ENCODE assay signal across 1 cellular context in the genomic region with DNA sequence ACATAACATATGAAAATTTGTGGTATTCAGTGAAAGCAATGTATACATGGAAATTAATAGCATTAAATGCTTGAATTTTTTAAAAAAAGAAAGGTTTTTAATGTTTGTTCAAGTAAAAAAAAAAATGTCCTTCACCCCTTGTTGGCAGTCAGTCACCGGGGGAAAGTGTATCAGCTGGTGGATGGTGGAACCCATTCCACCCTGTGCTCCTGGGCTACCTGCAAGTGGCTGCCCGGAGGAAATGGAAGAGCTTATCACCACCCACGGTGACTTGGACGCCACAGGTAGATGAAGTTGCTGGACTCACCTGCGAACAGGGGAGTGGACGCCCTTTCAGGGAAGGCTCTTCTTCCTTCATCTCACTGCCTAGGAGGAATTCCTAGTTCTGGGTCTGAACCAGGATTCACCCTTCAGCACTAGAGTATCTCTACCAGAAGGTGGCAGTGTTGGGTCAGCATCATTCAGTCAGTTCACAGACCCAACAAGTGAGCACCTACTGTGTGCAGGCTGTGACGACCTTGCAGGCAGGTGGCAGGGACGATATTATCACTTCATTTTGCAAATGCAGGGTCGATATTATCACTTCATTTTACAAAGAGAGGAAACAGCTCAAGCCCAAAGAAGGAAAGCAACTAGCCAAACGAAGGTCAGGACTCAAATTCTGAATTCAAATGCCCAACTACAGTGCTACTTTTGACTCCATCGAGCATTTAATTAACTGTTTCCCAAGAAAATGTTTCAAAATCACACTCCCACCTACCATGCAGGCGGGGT.
TF ChIP-seq lines count a peak whose summit lies in the region.

No MANE protein-coding gene starts in this region.

TF ChIP-seq in K562, 482 proteins besides CTCF, POLR2A, EP300 and RAD21 (continued from another document):
- TF ChIP-seq STAG1 (CRISPR knock-in tag; IDR thresholded peaks at IDR 0.05; ENCODE audit: borderline replicate concordance) (peak; percentile 66; the same call in 1 of the 2 replicates), FOXK2 (conservative IDR thresholded peaks at IDR 0.05 in 1 of 2, IDR thresholded peaks at IDR 0.05 in 1 of 2; ENCODE audit: low read depth in 2 of 2) (no peak), HMGXB4 (CRISPR knock-in tag; IDR thresholded peaks at IDR 0.05) (no peak), ZNF239 (CRISPR knock-in tag; IDR thresholded peaks at IDR 0.05) (no peak), NCOA6 (IDR thresholded peaks at IDR 0.05) (no peak), ILF3 (IDR thresholded peaks at IDR 0.05; ENCODE audit: borderline replicate concordance) (no peak), AFF1 (IDR thresholded peaks at IDR 0.05; ENCODE audit: low read depth in 1 of 2, partially characterized antibody in 2 of 2) (no peak), SAP30 (IDR thresholded peaks at IDR 0.05; ENCODE audit: borderline replicate concordance, insufficient read depth, low read depth, low read length, poor library complexity, severe bottlenecking) (no peak), NCOR1 (IDR thresholded peaks at IDR 0.05) (no peak), STAT5A (IDR thresholded peaks at IDR 0.05; ENCODE audit: borderline replicate concordance, low read length) (no peak), YY1 (IDR thresholded peaks at IDR 0.05; ENCODE audit: borderline replicate concordance in 1 of 3, control insufficient read depth in 1 of 3, extremely low read depth in 1 of 3, insufficient read depth in 3 of 3, insufficient read length in 1 of 3, insufficient replicate concordance in 2 of 3, low read depth in 1 of 3, low read length in 2 of 3) (no peak), RBM15 (IDR thresholded peaks at IDR 0.05; ENCODE audit: insufficient read depth, low read length) (no peak), CGGBP1 (CRISPR knock-in tag; IDR thresholded peaks at IDR 0.05) (no peak)
- TF ChIP-seq, protein P1, sequence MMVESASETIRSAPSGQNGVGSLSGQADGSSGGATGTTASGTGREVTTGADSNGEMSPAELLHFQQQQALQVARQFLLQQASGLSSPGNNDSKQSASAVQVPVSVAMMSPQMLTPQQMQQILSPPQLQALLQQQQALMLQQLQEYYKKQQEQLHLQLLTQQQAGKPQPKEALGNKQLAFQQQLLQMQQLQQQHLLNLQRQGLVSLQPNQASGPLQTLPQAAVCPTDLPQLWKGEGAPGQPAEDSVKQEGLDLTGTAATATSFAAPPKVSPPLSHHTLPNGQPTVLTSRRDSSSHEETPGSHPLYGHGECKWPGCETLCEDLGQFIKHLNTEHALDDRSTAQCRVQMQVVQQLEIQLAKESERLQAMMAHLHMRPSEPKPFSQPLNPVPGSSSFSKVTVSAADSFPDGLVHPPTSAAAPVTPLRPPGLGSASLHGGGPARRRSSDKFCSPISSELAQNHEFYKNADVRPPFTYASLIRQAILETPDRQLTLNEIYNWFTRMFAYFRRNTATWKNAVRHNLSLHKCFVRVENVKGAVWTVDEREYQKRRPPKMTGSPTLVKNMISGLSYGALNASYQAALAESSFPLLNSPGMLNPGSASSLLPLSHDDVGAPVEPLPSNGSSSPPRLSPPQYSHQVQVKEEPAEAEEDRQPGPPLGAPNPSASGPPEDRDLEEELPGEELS (CRISPR knock-in tag; IDR thresholded peaks at IDR 0.05; ENCODE audit: borderline replicate concordance), result no peak
